ENCODE assay signal across 29 cellular contexts in genomic region chr20:20649945-20650344, GRCh38.
"Had no signal": no experiment of that assay in that cellular context is flagged by ENCODE, and none has a peak within 500 bp of the region (broad histone marks: within the 10 kb centered on the region; RNA-seq: fewer than 3 reads in every experiment).

No MANE protein-coding gene starts in this region.

- FAIRE-seq: colon, urothelium cell line had no signal

- H3K9me3 ChIP-seq: gastrocnemius medialis, ovary, psoas muscle, testis, tibial artery had no signal

- H3K27me3 ChIP-seq: dorsolateral prefrontal cortex, gastrocnemius medialis, heart left ventricle, ovary, spleen, testis, tibial artery had no signal

- ATAC-seq: esophagus mucosa; gastrocnemius medialis; heart left ventricle; left colon; left ventricle myocardium superior; natural killer cell; psoas muscle; right cardiac atrium; stimulated activated memory B cell treated with anti-CD40 and anti-IgM and Interleukin-4, amounts not matched to agents 10 μg/mL and 1 μg/mL and 100 μg/mL, for 72 hours; stimulated activated naive CD8-positive, alpha-beta T cell treated with anti-CD3 and anti-CD28 coated beads, Interleukin-15, Interleukin-2, amounts not matched to agents 100 U/mL and 50 U/mL, for 24 hours had no signal

- H3K27ac ChIP-seq: dorsolateral prefrontal cortex, epithelial cell of prostate, gastrocnemius medialis, heart left ventricle, ovary, psoas muscle, skin epidermis, spleen, testis, tibial artery had no signal

- H3K4me3 ChIP-seq: dorsolateral prefrontal cortex, gastrocnemius medialis, heart left ventricle, lung, ovary, psoas muscle, skin epidermis, spleen, testis, tibial artery had no signal

- H3K4me1 ChIP-seq: heart left ventricle, testis, tibial artery had no signal

- DNase-seq: dorsolateral prefrontal cortex; effector CD4-positive, alpha-beta T cell; gastrocnemius medialis; heart left ventricle; hippocampal formation; immature natural killer cell; islet precursor cell; kidney glomerular epithelial cell; left colon; left ventricle myocardium superior; natural killer cell; occipital lobe; ovary; posterior cingulate gyrus; psoas muscle; right cardiac atrium; spleen; stimulated activated CD4-positive, alpha-beta T cell treated with anti-CD3 and anti-CD28 coated beads, Interleukin-4, amount 100 ng/mL, for 4 hours; stimulated activated naive CD8-positive, alpha-beta T cell treated with anti-CD3 and anti-CD28 coated beads, Interleukin-15, Interleukin-2, amounts not matched to agents 100 U/mL and 50 U/mL, for 24 hours; substantia nigra; testis; tibial artery had no signal

- H3K36me3 ChIP-seq: gastrocnemius medialis, ovary had no signal
